10 cellular contexts compared by ENCODE assay signal in genomic region chr10:93379366-93380042, GRCh38.
DNase-seq lines count a peak whose midpoint lies in the region; ATAC-seq and TF ChIP-seq lines count a peak whose summit lies in the region.
"Had no signal": no experiment of that assay in that cellular context is flagged by ENCODE, and none has a peak within 500 bp of the region (broad histone marks: within the 10 kb centered on the region; RNA-seq: fewer than 3 reads in every experiment).

No MANE protein-coding gene starts in this region.

- H3K9me3 Mint-ChIP-seq in activated T-helper 17 cell treated with anti-CD3 and anti-CD28 coated beads, Interleukin-2, amount 50 U/mL, for 72 hours: no peaks in the 10 kb centered on the region

- no peak for DNase-seq in activated CD4-positive, CD25-positive, alpha-beta regulatory T cell treated with anti-CD3 and anti-CD28 coated beads, Interleukin-2, amount 50 U/mL, for 72 hours
- peak; percentile 77 for DNase-seq in glomerular visceral epithelial cell (ENCODE audit: extremely low spot score)
- no peak for DNase-seq in thoracic aorta (ENCODE audit: low spot score)
- DNase-seq in hypothalamus (lab: John Stamatoyannopoulos, UW): no peak
- no peak for DNase-seq in testis

- H3K27me3 ChIP-seq in thoracic aorta (replicated peaks; ENCODE audit: insufficient read depth) (no peaks in the 10 kb centered on the region), testis (no peaks in the 10 kb centered on the region)

- peaks cover 20% of the 10 kb centered on the region for H3K4me1 Mint-ChIP-seq in activated T-helper 17 cell treated with anti-CD3 and anti-CD28 coated beads, Interleukin-2, amount 50 U/mL, for 72 hours

- H3K36me3 ChIP-seq in thoracic aorta (peaks cover 7% of the 10 kb centered on the region), testis (ENCODE audit: low read depth, missing control alignments) (no peaks in the 10 kb centered on the region)

- TF ChIP-seq CTCF in thoracic aorta (IDR thresholded peaks at IDR 0.05) (no peak), testis (IDR thresholded peaks at IDR 0.05) (no peak)

- TF ChIP-seq POLR2A in testis (IDR thresholded peaks at IDR 0.05): no peak

- no peak overlapping the region for H3K4me3 ChIP-seq in thoracic aorta
- no peak overlapping the region for H3K4me3 ChIP-seq in testis

- H3K27ac Mint-ChIP-seq in activated T-helper 17 cell treated with anti-CD3 and anti-CD28 coated beads, Interleukin-2, amount 50 U/mL, for 72 hours: peak overlapping the region; percentile 99

- H3K4me1 ChIP-seq in thoracic aorta (ENCODE audit: control insufficient read depth in 1 of 2, low read depth in 2 of 2) (peaks cover 42 to 61% of the 10 kb centered on the region in 2 donors), testis (peaks cover 5% of the 10 kb centered on the region)

- H3K9me3 ChIP-seq in thoracic aorta: no peaks in the 10 kb centered on the region
- H3K9me3 ChIP-seq in testis: no peaks in the 10 kb centered on the region

- ATAC-seq in activated CD4-positive, CD25-positive, alpha-beta regulatory T cell treated with anti-CD3 and anti-CD28 coated beads, Interleukin-2, amount 50 U/mL, for 24 hours: peak; percentile 92
- peak; percentile 93 for ATAC-seq in activated T-helper 17 cell treated with anti-CD3 and anti-CD28 coated beads, Interleukin-2, amount 50 U/mL, for 72 hours (replicated peaks)
- ATAC-seq in thoracic aorta (ENCODE audit: insufficient number of reproducible peaks, low FRiP score, low read depth): peak; percentile 32
- ATAC-seq in GM19455 (IDR thresholded peaks at IDR 0.05; ENCODE audit: unreplicated experiment): no peak

- H3K27me3 Mint-ChIP-seq in activated T-helper 17 cell treated with anti-CD3 and anti-CD28 coated beads, Interleukin-2, amount 50 U/mL, for 72 hours: no peaks in the 10 kb centered on the region

- intact Hi-C loops in testis (cut with DNase I; ENCODE audit: low total_unique reads): loop anchor here (5.0 to 10.0 kb wide), 2 partner anchors 55 to 103 kb away; partner anchors contain the start of gene MYOF

- H3K27ac ChIP-seq in thoracic aorta (peak overlapping the region; percentile 68 to 79), testis (peak overlapping the region in 1 of 2 donors; percentile 22)
- H3K27ac ChIP-seq: 22Rv1, VCaP had no signal

- WGBS in testis, 2 donors: 90% methylated on average over 5 of the region's 5 CpGs

- peak overlapping the region; percentile 76 for H3K4me3 Mint-ChIP-seq in activated T-helper 17 cell treated with anti-CD3 and anti-CD28 coated beads, Interleukin-2, amount 50 U/mL, for 72 hours

- H3K36me3 Mint-ChIP-seq in activated T-helper 17 cell treated with anti-CD3 and anti-CD28 coated beads, Interleukin-2, amount 50 U/mL, for 72 hours (ENCODE audit: low read depth): peaks cover 43% of the 10 kb centered on the region
